ENCODE assay signal across 8 cellular contexts in genomic region chrX:23908219-23909003, GRCh38. TPM values are rescaled to one million over a fixed set of nuclear protein-coding genes. Genes with fewer than 3 reads are reported as not detected.
DNase-seq lines count a peak whose midpoint lies in the region; ATAC-seq and TF ChIP-seq lines count a peak whose summit lies in the region.

No MANE protein-coding gene starts in this region.

- H3K27ac ChIP-seq in subcutaneous abdominal adipose tissue (ENCODE audit: low read depth, low read length), result peak overlapping the region; percentile 69

- peak overlapping the region; percentile 91 for H3K27ac Mint-ChIP-seq in activated naive CD4-positive, alpha-beta T cell treated with anti-CD3 and anti-CD28 coated beads for 36 hours
- peak overlapping the region; percentile 92 for H3K27ac Mint-ChIP-seq in WTC11

- no peak for TF ChIP-seq CTCF in WTC11 (IDR thresholded peaks at IDR 0.05)

- H3K36me3 ChIP-seq in iPS-15b (ENCODE audit: control insufficient read depth, insufficient read depth, low read length), result no peaks in the 10 kb centered on the region
- no peaks in the 10 kb centered on the region for H3K36me3 ChIP-seq in subcutaneous abdominal adipose tissue (ENCODE audit: control insufficient read depth in 5 of 5, insufficient read depth in 5 of 5, low read length in 5 of 5)

- H3K9ac ChIP-seq in iPS-15b (ENCODE audit: low read depth, low read length) (no peak overlapping the region), subcutaneous abdominal adipose tissue (ENCODE audit: low read length in 5 of 5) (peak overlapping the region in 2 of 5 donors; percentile 45 to 65)

- H3K4me3 ChIP-seq in iPS-15b (ENCODE audit: low read depth, low read length), result peak overlapping the region; percentile 69
- H3K4me3 ChIP-seq in subcutaneous abdominal adipose tissue (ENCODE audit: low read depth in 1 of 5, low read length in 5 of 5), result peak overlapping the region in 3 of 5 donors; percentile 60 to 66 (median 61)

- POLR2A ChIA-PET in WTC11 (lab: Charles Lee), result no interaction called here

- H3K9me3 Mint-ChIP-seq in activated naive CD4-positive, alpha-beta T cell treated with anti-CD3 and anti-CD28 coated beads for 36 hours, result no peaks in the 10 kb centered on the region
- H3K9me3 Mint-ChIP-seq in WTC11, result no peaks in the 10 kb centered on the region

- H3K9me3 ChIP-seq in iPS-15b (ENCODE audit: control insufficient read depth, insufficient read depth, low read length) (no peaks in the 10 kb centered on the region), subcutaneous abdominal adipose tissue (ENCODE audit: control insufficient read depth in 5 of 5, low read length in 5 of 5) (no peaks in the 10 kb centered on the region)

- peaks cover 21% of the 10 kb centered on the region for H3K4me1 Mint-ChIP-seq in activated naive CD4-positive, alpha-beta T cell treated with anti-CD3 and anti-CD28 coated beads for 36 hours (ENCODE audit: low read depth)
- peaks cover 19% of the 10 kb centered on the region for H3K4me1 Mint-ChIP-seq in WTC11

- H3K27me3 Mint-ChIP-seq in activated naive CD4-positive, alpha-beta T cell treated with anti-CD3 and anti-CD28 coated beads for 36 hours (ENCODE audit: low read depth), result no peaks in the 10 kb centered on the region
- H3K27me3 Mint-ChIP-seq in WTC11 (ENCODE audit: low read depth), result no peaks in the 10 kb centered on the region

- ATAC-seq in WTC11 (no peak), GM19395 (IDR thresholded peaks at IDR 0.05; ENCODE audit: unreplicated experiment) (no peak), HG02759 (IDR thresholded peaks at IDR 0.05; ENCODE audit: unreplicated experiment) (no peak), HG02623 (IDR thresholded peaks at IDR 0.05; ENCODE audit: unreplicated experiment) (no peak)

- peak overlapping the region; percentile 75 for H3K4me3 Mint-ChIP-seq in activated naive CD4-positive, alpha-beta T cell treated with anti-CD3 and anti-CD28 coated beads for 36 hours
- H3K4me3 Mint-ChIP-seq in WTC11, result peak overlapping the region; percentile 74

- H3K27me3 ChIP-seq in iPS-15b (ENCODE audit: control insufficient read depth, insufficient read depth, low read length) (no peaks in the 10 kb centered on the region), subcutaneous abdominal adipose tissue (ENCODE audit: control insufficient read depth in 5 of 5, insufficient read depth in 4 of 5, low read length in 5 of 5) (no peaks in the 10 kb centered on the region)

- DNase-seq in activated naive CD4-positive, alpha-beta T cell treated with anti-CD3 and anti-CD28 coated beads for 36 hours, result peak; percentile 20
- no peak for DNase-seq in activated naive CD4-positive, alpha-beta T cell treated with anti-CD3 and anti-CD28 coated beads, Interleukin-2, amount 50 U/mL, for 16 hours
- peak; percentile 12 for DNase-seq in WTC11 (ENCODE audit: low spot score)

- intact Hi-C loops in activated naive CD4-positive, alpha-beta T cell treated with anti-CD3 and anti-CD28 coated beads for 36 hours (cut with micrococcal nuclease), result loop anchor here (1.0 to 10.0 kb wide), 5 partner anchors 45 to 559 kb away; partner anchors contain the start of genes PDK3 and PRDX4

- H3K4me1 ChIP-seq in iPS-15b (ENCODE audit: control insufficient read depth, insufficient read depth, low read length) (no peaks in the 10 kb centered on the region), subcutaneous abdominal adipose tissue (ENCODE audit: control insufficient read depth in 5 of 5, insufficient read depth in 5 of 5, low read length in 5 of 5) (peaks cover 0 to 6% (median 3%) of the 10 kb centered on the region in 5 donors)

- CTCF ChIA-PET in activated naive CD4-positive, alpha-beta T cell treated with anti-CD3 and anti-CD28 coated beads for 36 hours (lab: Charles Lee), result interaction anchor here (0.6 to 1.7 kb wide), 7 partner anchors 13 to 498 kb away, joined by 3 to 11 read pairs (median 3); partner anchors contain the start of genes ACOT9 and EIF2S3
- CTCF ChIA-PET in WTC11 (lab: Charles Lee), result interaction anchor here (0.6 to 4.1 kb wide), 10 partner anchors 21 to 211 kb away, joined by 3 to 48 read pairs (median 5); partner anchors contain the start of gene EIF2S3

- H3K36me3 Mint-ChIP-seq in activated naive CD4-positive, alpha-beta T cell treated with anti-CD3 and anti-CD28 coated beads for 36 hours (ENCODE audit: low read depth), result peaks cover 1% of the 10 kb centered on the region
- H3K36me3 Mint-ChIP-seq in WTC11, result peaks cover 5% of the 10 kb centered on the region

TF ChIP-seq in WTC11, 78 proteins besides CTCF, POLR2A, EP300 and RAD21:
- TF ChIP-seq TP53 (CRISPR knock-in tag; IDR thresholded peaks at IDR 0.05) (no peak), PRDM15 (CRISPR knock-in tag; IDR thresholded peaks at IDR 0.05) (no peak), GTF2I (CRISPR knock-in tag; conservative IDR thresholded peaks at IDR 0.05) (0 out of 2 replicates have a peak, but pooled peaks have one; percentile 53)

RNA-seq across cellular contexts. Expression of gene CXorf58, which starts 0.6 kb away (rescaled TPM):
- total RNA-seq in activated naive CD4-positive, alpha-beta T cell treated with anti-CD3 and anti-CD28 coated beads for 36 hours, result under 1 TPM in 1 of 2 experiments, not detected in 1; 0.20 TPM
- total RNA-seq in WTC11 (2021), result 0.27 TPM in 1 of 3 replicates, not detected in the others

RNA-seq across cellular contexts. Expression of gene APOO, which starts 0.7 kb away (rescaled TPM):
- 10 to 100 TPM; 41.3 to 49.5 TPM for total RNA-seq in activated naive CD4-positive, alpha-beta T cell treated with anti-CD3 and anti-CD28 coated beads for 36 hours
- total RNA-seq in WTC11 (2021), result 41.6 to 55.5 TPM (median 46.9 TPM) in 3 replicates
